ENCODE assay signal across 2 cellular contexts in genomic region chr10:13608246-13608853, GRCh38.
TF ChIP-seq lines count a peak whose summit lies in the region.

No MANE protein-coding gene starts in this region.

TF ChIP-seq in GM23338, 12 proteins besides CTCF, POLR2A, EP300 and RAD21 (continued from another document):
- TF ChIP-seq, protein P1, sequence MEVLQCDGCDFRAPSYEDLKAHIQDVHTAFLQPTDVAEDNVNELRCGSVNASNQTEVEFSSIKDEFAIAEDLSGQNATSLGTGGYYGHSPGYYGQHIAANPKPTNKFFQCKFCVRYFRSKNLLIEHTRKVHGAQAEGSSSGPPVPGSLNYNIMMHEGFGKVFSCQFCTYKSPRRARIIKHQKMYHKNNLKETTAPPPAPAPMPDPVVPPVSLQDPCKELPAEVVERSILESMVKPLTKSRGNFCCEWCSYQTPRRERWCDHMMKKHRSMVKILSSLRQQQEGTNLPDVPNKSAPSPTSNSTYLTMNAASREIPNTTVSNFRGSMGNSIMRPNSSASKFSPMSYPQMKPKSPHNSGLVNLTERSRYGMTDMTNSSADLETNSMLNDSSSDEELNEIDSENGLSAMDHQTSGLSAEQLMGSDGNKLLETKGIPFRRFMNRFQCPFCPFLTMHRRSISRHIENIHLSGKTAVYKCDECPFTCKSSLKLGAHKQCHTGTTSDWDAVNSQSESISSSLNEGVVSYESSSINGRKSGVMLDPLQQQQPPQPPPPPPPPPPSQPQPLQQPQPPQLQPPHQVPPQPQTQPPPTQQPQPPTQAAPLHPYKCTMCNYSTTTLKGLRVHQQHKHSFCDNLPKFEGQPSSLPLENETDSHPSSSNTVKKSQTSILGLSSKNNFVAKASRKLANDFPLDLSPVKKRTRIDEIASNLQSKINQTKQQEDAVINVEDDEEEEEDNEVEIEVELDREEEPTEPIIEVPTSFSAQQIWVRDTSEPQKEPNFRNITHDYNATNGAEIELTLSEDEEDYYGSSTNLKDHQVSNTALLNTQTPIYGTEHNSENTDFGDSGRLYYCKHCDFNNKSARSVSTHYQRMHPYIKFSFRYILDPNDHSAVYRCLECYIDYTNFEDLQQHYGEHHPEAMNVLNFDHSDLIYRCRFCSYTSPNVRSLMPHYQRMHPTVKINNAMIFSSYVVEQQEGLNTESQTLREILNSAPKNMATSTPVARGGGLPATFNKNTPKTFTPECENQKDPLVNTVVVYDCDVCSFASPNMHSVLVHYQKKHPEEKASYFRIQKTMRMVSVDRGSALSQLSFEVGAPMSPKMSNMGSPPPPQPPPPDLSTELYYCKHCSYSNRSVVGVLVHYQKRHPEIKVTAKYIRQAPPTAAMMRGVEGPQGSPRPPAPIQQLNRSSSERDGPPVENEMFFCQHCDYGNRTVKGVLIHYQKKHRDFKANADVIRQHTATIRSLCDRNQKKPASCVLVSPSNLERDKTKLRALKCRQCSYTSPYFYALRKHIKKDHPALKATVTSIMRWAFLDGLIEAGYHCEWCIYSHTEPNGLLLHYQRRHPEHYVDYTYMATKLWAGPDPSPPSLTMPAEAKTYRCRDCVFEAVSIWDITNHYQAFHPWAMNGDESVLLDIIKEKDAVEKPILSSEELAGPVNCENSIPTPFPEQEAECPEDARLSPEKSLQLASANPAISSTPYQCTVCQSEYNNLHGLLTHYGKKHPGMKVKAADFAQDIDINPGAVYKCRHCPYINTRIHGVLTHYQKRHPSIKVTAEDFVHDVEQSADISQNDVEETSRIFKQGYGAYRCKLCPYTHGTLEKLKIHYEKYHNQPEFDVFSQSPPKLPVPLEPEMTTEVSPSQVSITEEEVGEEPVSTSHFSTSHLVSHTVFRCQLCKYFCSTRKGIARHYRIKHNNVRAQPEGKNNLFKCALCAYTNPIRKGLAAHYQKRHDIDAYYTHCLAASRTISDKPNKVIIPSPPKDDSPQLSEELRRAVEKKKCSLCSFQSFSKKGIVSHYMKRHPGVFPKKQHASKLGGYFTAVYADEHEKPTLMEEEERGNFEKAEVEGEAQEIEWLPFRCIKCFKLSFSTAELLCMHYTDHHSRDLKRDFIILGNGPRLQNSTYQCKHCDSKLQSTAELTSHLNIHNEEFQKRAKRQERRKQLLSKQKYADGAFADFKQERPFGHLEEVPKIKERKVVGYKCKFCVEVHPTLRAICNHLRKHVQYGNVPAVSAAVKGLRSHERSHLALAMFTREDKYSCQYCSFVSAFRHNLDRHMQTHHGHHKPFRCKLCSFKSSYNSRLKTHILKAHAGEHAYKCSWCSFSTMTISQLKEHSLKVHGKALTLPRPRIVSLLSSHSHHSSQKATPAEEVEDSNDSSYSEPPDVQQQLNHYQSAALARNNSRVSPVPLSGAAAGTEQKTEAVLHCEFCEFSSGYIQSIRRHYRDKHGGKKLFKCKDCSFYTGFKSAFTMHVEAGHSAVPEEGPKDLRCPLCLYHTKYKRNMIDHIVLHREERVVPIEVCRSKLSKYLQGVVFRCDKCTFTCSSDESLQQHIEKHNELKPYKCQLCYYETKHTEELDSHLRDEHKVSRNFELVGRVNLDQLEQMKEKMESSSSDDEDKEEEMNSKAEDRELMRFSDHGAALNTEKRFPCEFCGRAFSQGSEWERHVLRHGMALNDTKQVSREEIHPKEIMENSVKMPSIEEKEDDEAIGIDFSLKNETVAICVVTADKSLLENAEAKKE (CRISPR knock-in tag; IDR thresholded peaks at IDR 0.05) = no peak
- TF ChIP-seq ZNF114 (CRISPR knock-in tag; IDR thresholded peaks at IDR 0.05) (no peak), CREB1 (CRISPR knock-in tag; IDR thresholded peaks at IDR 0.05; ENCODE audit: low read depth) (no peak), POLR2AphosphoS5 (IDR thresholded peaks at IDR 0.05; ENCODE audit: low read depth) (no peak), ZNF331 (CRISPR knock-in tag; IDR thresholded peaks at IDR 0.05; ENCODE audit: low read depth) (no peak), STAT1 (IDR thresholded peaks at IDR 0.05; ENCODE audit: unreplicated experiment) (no peak), REST (IDR thresholded peaks at IDR 0.05; ENCODE audit: unreplicated experiment) (no peak), EZH2phosphoT487 (IDR thresholded peaks at IDR 0.05; ENCODE audit: unreplicated experiment) (no peak), EZH2 (IDR thresholded peaks at IDR 0.05; ENCODE audit: low read depth, unreplicated experiment) (no peak), NANOG (IDR thresholded peaks at IDR 0.05; ENCODE audit: borderline replicate concordance) (no peak)

TF ChIP-seq in WTC11, 78 proteins besides CTCF, POLR2A, EP300 and RAD21 (continued from another document):
- TF ChIP-seq, protein P2, sequence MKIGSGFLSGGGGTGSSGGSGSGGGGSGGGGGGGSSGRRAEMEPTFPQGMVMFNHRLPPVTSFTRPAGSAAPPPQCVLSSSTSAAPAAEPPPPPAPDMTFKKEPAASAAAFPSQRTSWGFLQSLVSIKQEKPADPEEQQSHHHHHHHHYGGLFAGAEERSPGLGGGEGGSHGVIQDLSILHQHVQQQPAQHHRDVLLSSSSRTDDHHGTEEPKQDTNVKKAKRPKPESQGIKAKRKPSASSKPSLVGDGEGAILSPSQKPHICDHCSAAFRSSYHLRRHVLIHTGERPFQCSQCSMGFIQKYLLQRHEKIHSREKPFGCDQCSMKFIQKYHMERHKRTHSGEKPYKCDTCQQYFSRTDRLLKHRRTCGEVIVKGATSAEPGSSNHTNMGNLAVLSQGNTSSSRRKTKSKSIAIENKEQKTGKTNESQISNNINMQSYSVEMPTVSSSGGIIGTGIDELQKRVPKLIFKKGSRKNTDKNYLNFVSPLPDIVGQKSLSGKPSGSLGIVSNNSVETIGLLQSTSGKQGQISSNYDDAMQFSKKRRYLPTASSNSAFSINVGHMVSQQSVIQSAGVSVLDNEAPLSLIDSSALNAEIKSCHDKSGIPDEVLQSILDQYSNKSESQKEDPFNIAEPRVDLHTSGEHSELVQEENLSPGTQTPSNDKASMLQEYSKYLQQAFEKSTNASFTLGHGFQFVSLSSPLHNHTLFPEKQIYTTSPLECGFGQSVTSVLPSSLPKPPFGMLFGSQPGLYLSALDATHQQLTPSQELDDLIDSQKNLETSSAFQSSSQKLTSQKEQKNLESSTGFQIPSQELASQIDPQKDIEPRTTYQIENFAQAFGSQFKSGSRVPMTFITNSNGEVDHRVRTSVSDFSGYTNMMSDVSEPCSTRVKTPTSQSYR (CRISPR knock-in tag; IDR thresholded peaks at IDR 0.05) = no peak
- TF ChIP-seq NFATC4 (CRISPR knock-in tag; IDR thresholded peaks at IDR 0.05) (no peak), TEAD4 (CRISPR knock-in tag; IDR thresholded peaks at IDR 0.05) (no peak), TP53 (CRISPR knock-in tag; IDR thresholded peaks at IDR 0.05) (no peak), ERG (CRISPR knock-in tag; IDR thresholded peaks at IDR 0.05) (no peak), OVOL2 (CRISPR knock-in tag; IDR thresholded peaks at IDR 0.05; ENCODE audit: borderline replicate concordance) (no peak), TEAD1 (CRISPR knock-in tag; IDR thresholded peaks at IDR 0.05) (no peak), JUN (CRISPR knock-in tag; IDR thresholded peaks at IDR 0.05) (no peak), ZNF416 (CRISPR knock-in tag; IDR thresholded peaks at IDR 0.05) (no peak), CBFB (CRISPR knock-in tag; IDR thresholded peaks at IDR 0.05; ENCODE audit: low read depth) (no peak), NFYB (CRISPR knock-in tag; conservative IDR thresholded peaks at IDR 0.05; ENCODE audit: low read depth) (no peak), ZBTB21 (CRISPR knock-in tag; IDR thresholded peaks at IDR 0.05; ENCODE audit: borderline replicate concordance) (no peak), USF2 (CRISPR knock-in tag; IDR thresholded peaks at IDR 0.05) (no peak), GTF2I (CRISPR knock-in tag; conservative IDR thresholded peaks at IDR 0.05) (no peak), ESRRA (CRISPR knock-in tag; IDR thresholded peaks at IDR 0.05; ENCODE audit: borderline replicate concordance) (no peak), ZNF317 (CRISPR knock-in tag; IDR thresholded peaks at IDR 0.05; ENCODE audit: borderline replicate concordance, low read depth) (no peak)
- TF ChIP-seq, protein P3, sequence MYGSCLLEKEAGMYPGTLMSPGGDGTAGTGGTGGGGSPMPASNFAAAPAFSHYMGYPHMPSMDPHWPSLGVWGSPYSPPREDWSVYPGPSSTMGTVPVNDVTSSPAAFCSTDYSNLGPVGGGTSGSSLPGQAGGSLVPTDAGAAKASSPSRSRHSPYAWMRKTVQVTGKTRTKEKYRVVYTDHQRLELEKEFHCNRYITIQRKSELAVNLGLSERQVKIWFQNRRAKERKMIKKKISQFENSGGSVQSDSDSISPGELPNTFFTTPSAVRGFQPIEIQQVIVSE (CRISPR knock-in tag; IDR thresholded peaks at IDR 0.05; ENCODE audit: borderline replicate concordance) = no peak
- TF ChIP-seq, protein P4, sequence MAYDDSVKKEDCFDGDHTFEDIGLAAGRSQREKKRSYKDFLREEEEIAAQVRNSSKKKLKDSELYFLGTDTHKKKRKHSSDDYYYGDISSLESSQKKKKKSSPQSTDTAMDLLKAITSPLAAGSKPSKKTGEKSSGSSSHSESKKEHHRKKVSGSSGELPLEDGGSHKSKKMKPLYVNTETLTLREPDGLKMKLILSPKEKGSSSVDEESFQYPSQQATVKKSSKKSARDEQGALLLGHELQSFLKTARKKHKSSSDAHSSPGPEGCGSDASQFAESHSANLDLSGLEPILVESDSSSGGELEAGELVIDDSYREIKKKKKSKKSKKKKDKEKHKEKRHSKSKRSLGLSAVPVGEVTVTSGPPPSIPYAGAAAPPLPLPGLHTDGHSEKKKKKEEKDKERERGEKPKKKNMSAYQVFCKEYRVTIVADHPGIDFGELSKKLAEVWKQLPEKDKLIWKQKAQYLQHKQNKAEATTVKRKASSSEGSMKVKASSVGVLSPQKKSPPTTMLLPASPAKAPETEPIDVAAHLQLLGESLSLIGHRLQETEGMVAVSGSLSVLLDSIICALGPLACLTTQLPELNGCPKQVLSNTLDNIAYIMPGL (CRISPR knock-in tag; IDR thresholded peaks at IDR 0.05) = no peak
